Comparison of ENCODE assay signal across 25 cellular contexts in genomic region chr11:102712140-102712539, GRCh38. TPM values are rescaled to one million over a fixed set of nuclear protein-coding genes. Genes with fewer than 3 reads are reported as not detected.
"Had no signal": no experiment of that assay in that cellular context is flagged by ENCODE, and none has a peak within 500 bp of the region (broad histone marks: within the 10 kb centered on the region; RNA-seq: fewer than 3 reads in every experiment).

No MANE protein-coding gene starts in this region.

- ATAC-seq: activated CD4-positive, alpha-beta T cell treated with anti-CD3 and anti-CD28 coated beads for 36 hours; activated CD8-positive, alpha-beta memory T cell treated with anti-CD3 and anti-CD28 coated beads, Interleukin-2, amount 10 ng/mL, durations not matched to agents 7 days and 5 days; left colon; mucosa of descending colon; naive thymus-derived CD8-positive, alpha-beta T cell; T-helper 17 cell had no signal

- H3K27ac ChIP-seq: ascending aorta, epithelial cell of prostate, heart left ventricle, skin epidermis, transverse colon had no signal

- H3K9me3 ChIP-seq: ascending aorta, heart left ventricle, mucosa of descending colon, transverse colon had no signal

- H3K4me3 ChIP-seq: ascending aorta, heart left ventricle, mucosa of descending colon, skin epidermis, transverse colon had no signal

- H3K4me1 ChIP-seq: ascending aorta, transverse colon had no signal

- DNase-seq: activated CD4-positive, alpha-beta memory T cell treated with anti-CD3 and anti-CD28 coated beads for 36 hours; activated CD4-positive, alpha-beta T cell treated with anti-CD3 and anti-CD28 coated beads for 36 hours; activated CD8-positive, alpha-beta memory T cell treated with anti-CD3 and anti-CD28 coated beads, Interleukin-2, amount 10 ng/mL, durations not matched to agents 7 days and 5 days; activated naive CD4-positive, alpha-beta T cell treated with anti-CD3 and anti-CD28 coated beads for 36 hours; activated T-cell treated with anti-CD3 and anti-CD28 coated beads, Interleukin-2, amount 50 U/mL, for 1 hour; foreskin melanocyte; heart left ventricle; left colon; mammary epithelial cell; mucosa of descending colon; posterior cingulate gyrus; retina; stimulated activated CD4-positive, alpha-beta T cell treated with anti-CD3 and anti-CD28 coated beads, Interleukin-15, amount 100 ng/mL, for 24 hours; stimulated activated CD4-positive, alpha-beta T cell treated with anti-CD3 and anti-CD28 coated beads, Interleukin-4, amount 100 ng/mL, for 1 hour; stimulated activated naive CD4-positive, alpha-beta T cell treated with Interleukin-2 at 50 U/mL for 16 hours; T-helper 17 cell; transverse colon had no signal

- H3K36me3 ChIP-seq: ascending aorta, heart left ventricle, transverse colon had no signal

- H3K27me3 ChIP-seq: ascending aorta, heart left ventricle, transverse colon had no signal

RNA-seq across cellular contexts. Expression of gene MMP27, which starts 6.6 kb away (rescaled TPM):
- total RNA-seq: activated CD4-positive, alpha-beta memory T cell treated with anti-CD3 and anti-CD28 coated beads for 36 hours; activated CD4-positive, alpha-beta T cell treated with anti-CD3 and anti-CD28 coated beads for 36 hours; activated CD8-positive, alpha-beta memory T cell treated with anti-CD3 and anti-CD28 coated beads, Interleukin-2, amount 10 ng/mL, durations not matched to agents 7 days and 5 days; activated naive CD4-positive, alpha-beta T cell treated with anti-CD3 and anti-CD28 coated beads for 36 hours; activated T-helper 2 cell treated with anti-CD3 and anti-CD28 coated beads, Interferon-gamma antibody, Interleukin-2, Interleukin-4, amounts not matched to agents 10 μg/mL and 5 μg/mL and 100 μg/mL, durations not matched to agents 14 hours and 24 hours and 36 hours; ascending aorta; bronchial epithelial cell; chondrocyte; dermis microvascular lymphatic vessel endothelial cell; mammary epithelial cell; naive thymus-derived CD8-positive, alpha-beta T cell; T-helper 17 cell had no signal
- polyA plus RNA-seq: heart left ventricle; mammary epithelial cell; naive thymus-derived CD8-positive, alpha-beta T cell had no signal

RNA-seq across cellular contexts. Expression of gene MMP8, which starts 12.6 kb away (rescaled TPM):
- total RNA-seq: activated CD4-positive, alpha-beta memory T cell treated with anti-CD3 and anti-CD28 coated beads for 36 hours; activated CD4-positive, alpha-beta T cell treated with anti-CD3 and anti-CD28 coated beads for 36 hours; activated CD8-positive, alpha-beta memory T cell treated with anti-CD3 and anti-CD28 coated beads, Interleukin-2, amount 10 ng/mL, durations not matched to agents 7 days and 5 days; activated naive CD4-positive, alpha-beta T cell treated with anti-CD3 and anti-CD28 coated beads for 36 hours; activated T-helper 2 cell treated with anti-CD3 and anti-CD28 coated beads, Interferon-gamma antibody, Interleukin-2, Interleukin-4, amounts not matched to agents 10 μg/mL and 5 μg/mL and 100 μg/mL, durations not matched to agents 14 hours and 24 hours and 36 hours; ascending aorta; bronchial epithelial cell; chondrocyte; dermis microvascular lymphatic vessel endothelial cell; left colon; mucosa of descending colon; naive thymus-derived CD8-positive, alpha-beta T cell; T-helper 17 cell; transverse colon had no signal
- polyA plus RNA-seq: naive thymus-derived CD8-positive, alpha-beta T cell had no signal
